Comparison of ENCODE assay signal across 11 cellular contexts in the genomic region with DNA sequence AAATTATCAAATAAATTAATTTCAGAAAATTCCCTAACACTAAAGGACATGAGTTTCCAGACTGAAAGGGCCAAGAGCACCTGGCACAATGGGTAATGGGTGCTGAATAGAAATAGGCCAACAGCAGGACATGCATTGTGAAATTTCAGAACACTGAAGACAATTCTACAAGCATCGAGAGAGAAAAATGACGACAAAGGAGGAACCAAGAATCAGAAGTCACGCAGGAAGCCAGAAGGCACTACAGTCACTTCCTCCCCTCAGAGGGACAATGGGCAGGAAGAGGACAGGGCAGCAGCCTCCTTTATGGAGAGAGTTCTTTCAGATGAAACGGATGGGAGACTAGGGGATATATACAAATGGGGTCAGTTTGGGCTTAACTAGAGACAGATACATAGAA. TPM values are rescaled to one million over a fixed set of nuclear protein-coding genes. Genes with fewer than 3 reads are reported as not detected.
A peak's percentile ranks its signal among the peaks of the same experiment; 100 is the strongest.
DNase-seq lines count a peak whose midpoint lies in the region; ATAC-seq and TF ChIP-seq lines count a peak whose summit lies in the region.
"Had no signal": no experiment of that assay in that cellular context is flagged by ENCODE, and none has a peak within 500 bp of the region (broad histone marks: within the 10 kb centered on the region; RNA-seq: fewer than 3 reads in every experiment).

No MANE protein-coding gene starts in this region.

- H3K4me3 ChIP-seq in upper lobe of right lung (no peak overlapping the region), foreskin fibroblast (ENCODE audit: low read depth in 1 of 2, low read length in 2 of 2) (no peak overlapping the region)
- H3K4me3 ChIP-seq: psoas muscle had no signal

- peak overlapping the region; percentile 80 for H3K27ac Mint-ChIP-seq in activated naive CD4-positive, alpha-beta T cell treated with anti-CD3 and anti-CD28 coated beads, Interleukin-2, amount 10 ng/mL, durations not matched to agents 7 days and 5 days
- H3K27ac Mint-ChIP-seq in T-helper 2 cell treated with Interferon-gamma antibody and Interleukin-4, amounts not matched to agents 5 μg/mL and 100 μg/mL, for 36 hours: peak overlapping the region; percentile 86
- peak overlapping the region; percentile 78 to 93 (median 89) for H3K27ac Mint-ChIP-seq in immature natural killer cell
- H3K27ac Mint-ChIP-seq in progenitor cell of endocrine pancreas: no peak overlapping the region

- peaks cover 28% of the 10 kb centered on the region for H3K4me1 Mint-ChIP-seq in activated naive CD4-positive, alpha-beta T cell treated with anti-CD3 and anti-CD28 coated beads, Interleukin-2, amount 10 ng/mL, durations not matched to agents 7 days and 5 days
- peaks cover 15% of the 10 kb centered on the region for H3K4me1 Mint-ChIP-seq in T-helper 2 cell treated with Interferon-gamma antibody and Interleukin-4, amounts not matched to agents 5 μg/mL and 100 μg/mL, for 36 hours (ENCODE audit: low read depth)
- H3K4me1 Mint-ChIP-seq in immature natural killer cell: peaks cover 15 to 20% of the 10 kb centered on the region in 2 donors
- peaks cover 2% of the 10 kb centered on the region for H3K4me1 Mint-ChIP-seq in progenitor cell of endocrine pancreas (ENCODE audit: low read depth)

- H3K4me1 ChIP-seq in upper lobe of right lung: peaks cover 6% of the 10 kb centered on the region
- H3K4me1 ChIP-seq: psoas muscle had no signal

- no peaks in the 10 kb centered on the region for H3K9me3 ChIP-seq in upper lobe of right lung
- H3K9me3 ChIP-seq: psoas muscle had no signal

- CTCF ChIA-PET in activated naive CD4-positive, alpha-beta T cell treated with anti-CD3 and anti-CD28 coated beads, Interleukin-2, amount 10 ng/mL, durations not matched to agents 7 days and 5 days (lab: Charles Lee): interaction anchor here (3.8 to 3.9 kb wide), 2 partner anchors 10 to 33 kb away, joined by 18 to 20 read pairs; no protein-coding TSS in a partner anchor

- H3K4me3 Mint-ChIP-seq in activated naive CD4-positive, alpha-beta T cell treated with anti-CD3 and anti-CD28 coated beads, Interleukin-2, amount 10 ng/mL, durations not matched to agents 7 days and 5 days: no peak overlapping the region
- H3K4me3 Mint-ChIP-seq in T-helper 2 cell treated with Interferon-gamma antibody and Interleukin-4, amounts not matched to agents 5 μg/mL and 100 μg/mL, for 36 hours: peak overlapping the region; percentile 15
- H3K4me3 Mint-ChIP-seq in immature natural killer cell (peak overlapping the region; percentile 3 to 60 (median 39)), progenitor cell of endocrine pancreas (ENCODE audit: low read depth) (no peak overlapping the region)

- TF ChIP-seq CTCF in upper lobe of right lung (IDR thresholded peaks at IDR 0.05) (no peak), foreskin fibroblast (IDR thresholded peaks at IDR 0.05; ENCODE audit: low read depth, low read length) (no peak), progenitor cell of endocrine pancreas (IDR thresholded peaks at IDR 0.05; ENCODE audit: unreplicated experiment) (no peak)

- no peaks in the 10 kb centered on the region for H3K27me3 Mint-ChIP-seq in activated naive CD4-positive, alpha-beta T cell treated with anti-CD3 and anti-CD28 coated beads, Interleukin-2, amount 10 ng/mL, durations not matched to agents 7 days and 5 days
- no peaks in the 10 kb centered on the region for H3K27me3 Mint-ChIP-seq in T-helper 2 cell treated with Interferon-gamma antibody and Interleukin-4, amounts not matched to agents 5 μg/mL and 100 μg/mL, for 36 hours (ENCODE audit: low read depth)
- H3K27me3 Mint-ChIP-seq in immature natural killer cell (ENCODE audit: low read depth in 3 of 3): no peaks in the 10 kb centered on the region
- H3K27me3 Mint-ChIP-seq in progenitor cell of endocrine pancreas: no peaks in the 10 kb centered on the region

- H3K36me3 Mint-ChIP-seq in activated naive CD4-positive, alpha-beta T cell treated with anti-CD3 and anti-CD28 coated beads, Interleukin-2, amount 10 ng/mL, durations not matched to agents 7 days and 5 days: peaks cover 10% of the 10 kb centered on the region
- peaks cover 9% of the 10 kb centered on the region for H3K36me3 Mint-ChIP-seq in T-helper 2 cell treated with Interferon-gamma antibody and Interleukin-4, amounts not matched to agents 5 μg/mL and 100 μg/mL, for 36 hours (ENCODE audit: low read depth)
- H3K36me3 Mint-ChIP-seq in immature natural killer cell (peaks cover 5 to 8% (median 6%) of the 10 kb centered on the region in 3 donors), progenitor cell of endocrine pancreas (ENCODE audit: insufficient read depth) (peaks cover 4% of the 10 kb centered on the region)

- H3K36me3 ChIP-seq in upper lobe of right lung: peaks cover 4% of the 10 kb centered on the region

- H3K27me3 ChIP-seq in upper lobe of right lung: no peaks in the 10 kb centered on the region

- DNase-seq in activated naive CD4-positive, alpha-beta T cell treated with anti-CD3 and anti-CD28 coated beads, Interleukin-2, amount 10 ng/mL, durations not matched to agents 7 days and 5 days: peak; percentile 38
- DNase-seq in activated naive CD4-positive, alpha-beta T cell treated with Interleukin-2 at 50 U/mL for 16 hours: no peak
- no peak for DNase-seq in T-helper 2 cell treated with Interferon-gamma antibody and Interleukin-4, amounts not matched to agents 5 μg/mL and 100 μg/mL, for 36 hours (ENCODE audit: low spot score)
- peak; percentile 23 to 39 (median 26) for DNase-seq in immature natural killer cell
- no peak for DNase-seq in upper lobe of right lung
- no peak for DNase-seq in foreskin fibroblast
- no peak for DNase-seq in activated CD4-positive, CD25-positive, alpha-beta regulatory T cell (lab: John Stamatoyannopoulos, UW)
- no peak for DNase-seq in progenitor cell of endocrine pancreas (ENCODE audit: low spot score, unreplicated experiment)
- DNase-seq: activated CD4-positive, alpha-beta T cell treated with anti-CD3 and anti-CD28 coated beads, Interleukin-2, amount 50 U/mL, for 4 hours; psoas muscle had no signal

- H3K9me3 Mint-ChIP-seq in activated naive CD4-positive, alpha-beta T cell treated with anti-CD3 and anti-CD28 coated beads, Interleukin-2, amount 10 ng/mL, durations not matched to agents 7 days and 5 days: no peaks in the 10 kb centered on the region
- H3K9me3 Mint-ChIP-seq in T-helper 2 cell treated with Interferon-gamma antibody and Interleukin-4, amounts not matched to agents 5 μg/mL and 100 μg/mL, for 36 hours: no peaks in the 10 kb centered on the region
- H3K9me3 Mint-ChIP-seq in immature natural killer cell (no peaks in the 10 kb centered on the region), progenitor cell of endocrine pancreas (ENCODE audit: low read depth) (no peaks in the 10 kb centered on the region)

- peak overlapping the region; percentile 76 for H3K27ac ChIP-seq in upper lobe of right lung
- H3K27ac ChIP-seq: KMS-11, psoas muscle had no signal

- peak; percentile 93 for ATAC-seq in upper lobe of right lung

- intact Hi-C loops in upper lobe of right lung (cut with DNase I): no loop called here

RNA-seq across cellular contexts. Expression of gene TMEM230, which starts 22.7 kb away (rescaled TPM):
- 100 to 1,000 TPM; 224 to 275 (median 239) TPM for polyA plus RNA-seq in immature natural killer cell
- total RNA-seq in upper lobe of right lung (105 TPM), progenitor cell of endocrine pancreas (80.7 and 82.8 TPM in 2 replicates)

RNA-seq across cellular contexts. Expression of gene PCNA, which starts 29.6 kb away (rescaled TPM):
- 10 to 100 TPM; 63.3 to 86.5 (median 76.4) TPM for polyA plus RNA-seq in immature natural killer cell
- 44.3 TPM for total RNA-seq in upper lobe of right lung
- 123 and 126 TPM in 2 replicates for total RNA-seq in progenitor cell of endocrine pancreas

RNA-seq across cellular contexts. Expression of gene CDS2, which starts 36.6 kb away (rescaled TPM):
- polyA plus RNA-seq in immature natural killer cell: 10 to 100 TPM; 50.1 to 61.1 (median 54.8) TPM
- 65.0 TPM for total RNA-seq in upper lobe of right lung
- 52.3 and 57.5 TPM in 2 replicates for total RNA-seq in progenitor cell of endocrine pancreas

Comparison
In these comparisons a context has a peak if more than half of its experiments do, and no peak if none do; other contexts are left out.
1. DNase-seq: peak in activated naive CD4-positive, alpha-beta T cell treated with anti-CD3 and anti-CD28 coated beads, Interleukin-2, amount 10 ng/mL, durations not matched to agents 7 days and 5 days (single experiment) and immature natural killer cell (3 of 3); none in activated naive CD4-positive, alpha-beta T cell treated with Interleukin-2 at 50 U/mL for 16 hours (single experiment), T-helper 2 cell treated with Interferon-gamma antibody and Interleukin-4, amounts not matched to agents 5 μg/mL and 100 μg/mL, for 36 hours (single experiment), upper lobe of right lung (single experiment), foreskin fibroblast (0 of 2), activated CD4-positive, CD25-positive, alpha-beta regulatory T cell (0 of 4) and progenitor cell of endocrine pancreas (single experiment).
2. H3K4me3 Mint-ChIP-seq: peak in T-helper 2 cell treated with Interferon-gamma antibody and Interleukin-4, amounts not matched to agents 5 μg/mL and 100 μg/mL, for 36 hours (single experiment) and immature natural killer cell (5 of 5); none in activated naive CD4-positive, alpha-beta T cell treated with anti-CD3 and anti-CD28 coated beads, Interleukin-2, amount 10 ng/mL, durations not matched to agents 7 days and 5 days (single experiment) and progenitor cell of endocrine pancreas (single experiment).